ENCODE assay signal across 9 cellular contexts in the genomic region with DNA sequence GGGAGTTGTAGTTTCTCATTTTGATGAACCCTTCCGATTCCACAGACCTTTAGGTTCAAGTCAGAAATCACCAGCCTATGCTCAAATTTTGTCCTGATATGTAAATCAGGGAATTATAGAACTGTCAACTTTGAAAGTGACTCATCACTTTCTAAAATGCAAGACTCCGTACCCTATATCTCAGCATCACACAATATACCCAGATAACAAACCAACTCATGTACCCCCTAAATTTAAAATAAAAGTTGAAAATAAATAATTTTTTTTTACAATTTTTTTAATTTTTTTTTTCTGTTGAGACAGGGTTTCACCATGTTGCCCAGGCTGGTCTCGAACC. TPM values are rescaled to one million over a fixed set of nuclear protein-coding genes. Genes with fewer than 3 reads are reported as not detected.
DNase-seq lines count a peak whose midpoint lies in the region; ATAC-seq and TF ChIP-seq lines count a peak whose summit lies in the region.
"Had no signal": no experiment of that assay in that cellular context is flagged by ENCODE, and none has a peak within 500 bp of the region (broad histone marks: within the 10 kb centered on the region; RNA-seq: fewer than 3 reads in every experiment).

No MANE protein-coding gene starts in this region.

- no peaks in the 10 kb centered on the region for H3K9me3 Mint-ChIP-seq in activated naive CD8-positive, alpha-beta T cell treated with anti-CD3 and anti-CD28 coated beads for 36 hours
- no peaks in the 10 kb centered on the region for H3K9me3 Mint-ChIP-seq in natural killer cell treated with Interleukin-12 subunit alpha and Interleukin-12 subunit beta and Interleukin-15 and Interleukin-18, amount 100 ng/mL, for 72 hours

- H3K9me3 ChIP-seq in BLaER1 = no peaks in the 10 kb centered on the region
- no peaks in the 10 kb centered on the region for H3K9me3 ChIP-seq in IMR-90 (ENCODE audit: control insufficient read depth, insufficient read depth, low read length)
- H3K9me3 ChIP-seq in upper lobe of left lung = no peaks in the 10 kb centered on the region
- H3K9me3 ChIP-seq: tibial nerve had no signal

- no peak overlapping the region for H4K8ac ChIP-seq in IMR-90 (ENCODE audit: low read depth in 2 of 2, low read length in 2 of 2)

- ATAC-seq in IMR-90 (ENCODE audit: low read depth) = no peak
- ATAC-seq in natural killer cell treated with Interleukin-12 subunit alpha and Interleukin-12 subunit beta and Interleukin-15 and Interleukin-18, amount 100 ng/mL, for 72 hours = no peak
- ATAC-seq in GM19351 (IDR thresholded peaks at IDR 0.05; ENCODE audit: unreplicated experiment) = no peak
- no peak for ATAC-seq in upper lobe of left lung (ENCODE audit: low FRiP score in 2 of 2)

- CTCF ChIA-PET in IMR-90 (lab: Yijun Ruan, JAX) = interaction anchor here (1.0 kb wide), 1 partner anchor 122 kb away, joined by 3 read pairs; no protein-coding TSS in a partner anchor

- DNase-seq in IMR-90 (no peak), upper lobe of left lung (no peak), NCI-H2171 treated with DMSO at 0.1 percent for 48 hours (lab: John Stamatoyannopoulos, UW) (no peak), HPDE6-E6E7 (ENCODE audit: extremely low spot score) (no peak)
- DNase-seq in activated naive CD8-positive, alpha-beta T cell treated with anti-CD3 and anti-CD28 coated beads for 36 hours = no peak
- no peak for DNase-seq in natural killer cell treated with Interleukin-12 subunit alpha and Interleukin-12 subunit beta and Interleukin-15 and Interleukin-18, amount 100 ng/mL, for 72 hours (ENCODE audit: low spot score)

- no peaks in the 10 kb centered on the region for H3K27me3 Mint-ChIP-seq in activated naive CD8-positive, alpha-beta T cell treated with anti-CD3 and anti-CD28 coated beads for 36 hours
- peaks cover 0 to 2% of the 10 kb centered on the region in 2 donors for H3K27me3 Mint-ChIP-seq in natural killer cell treated with Interleukin-12 subunit alpha and Interleukin-12 subunit beta and Interleukin-15 and Interleukin-18, amount 100 ng/mL, for 72 hours

- dilution Hi-C loops in IMR-90 (cut with HindIII; ENCODE audit: low sequenced_read_pairs, unreplicated experiment) = no loop called here

- no peak overlapping the region for H3K23ac ChIP-seq in IMR-90 (ENCODE audit: low read depth, low read length)

- no peak overlapping the region for H3K4me3 ChIP-seq in BLaER1
- no peak overlapping the region for H3K4me3 ChIP-seq in IMR-90 (ENCODE audit: insufficient read depth, low read depth, low read length)
- H3K4me3 ChIP-seq in upper lobe of left lung = peak overlapping the region in 1 of 4 donors; percentile 76

- peaks cover 8% of the 10 kb centered on the region for H3K36me3 Mint-ChIP-seq in activated naive CD8-positive, alpha-beta T cell treated with anti-CD3 and anti-CD28 coated beads for 36 hours
- peaks cover 5% of the 10 kb centered on the region for H3K36me3 Mint-ChIP-seq in natural killer cell treated with Interleukin-12 subunit alpha and Interleukin-12 subunit beta and Interleukin-15 and Interleukin-18, amount 100 ng/mL, for 72 hours

- WGBS in IMR-90 (ENCODE audit: extremely low coverage in 2 of 2, insufficient read length in 1 of 2), 2 experiments = no CpG with 5 or more reads among the region's 3 CpGs
- WGBS in upper lobe of left lung, 2 donors = 61 to 66% methylated on average over 3 of the region's 3 CpGs

- no peak overlapping the region for H3K14ac ChIP-seq in IMR-90 (replicated peaks; ENCODE audit: low read depth, low read length)

- H3K36me3 ChIP-seq in BLaER1 = peaks cover 26% of the 10 kb centered on the region
- H3K36me3 ChIP-seq in IMR-90 (ENCODE audit: control insufficient read depth, insufficient read depth, low read length) = no peaks in the 10 kb centered on the region
- H3K36me3 ChIP-seq in upper lobe of left lung = peaks cover 0 to under 1% (median 0%) of the 10 kb centered on the region in 4 donors

- POLR2A ChIA-PET in IMR-90 (lab: Charles Lee; ENCODE audit: unreplicated experiment) = no interaction called here

- TF ChIP-seq CTCF in IMR-90 (conservative IDR thresholded peaks at IDR 0.05; ENCODE audit: low read depth, low read length) (no peak), upper lobe of left lung (IDR thresholded peaks at IDR 0.05) (no peak)

- peaks cover 10 to 25% of the 10 kb centered on the region in 2 experiments for H3K79me1 ChIP-seq in IMR-90 (ENCODE audit: low read depth in 1 of 2, low read length in 2 of 2)

- no peak overlapping the region for H2AK5ac ChIP-seq in IMR-90 (ENCODE audit: low read depth, low read length)

- no peak overlapping the region for H4K91ac ChIP-seq in IMR-90 (ENCODE audit: insufficient read depth, low read depth, low read length)

- H3K4me1 ChIP-seq in BLaER1 (peaks cover 28% of the 10 kb centered on the region), IMR-90 (ENCODE audit: control insufficient read depth, insufficient read depth, low read length) (no peaks in the 10 kb centered on the region), upper lobe of left lung (peaks cover 6 to 21% (median 8%) of the 10 kb centered on the region in 4 donors)

- H3K9ac ChIP-seq in BLaER1 (no peak overlapping the region), IMR-90 (ENCODE audit: low read depth, low read length) (no peak overlapping the region)

- no peaks in the 10 kb centered on the region; the same call in 1 of the 2 replicates for H3K9me1 ChIP-seq in IMR-90 (ENCODE audit: insufficient read depth, low read length)

- peaks cover 18% of the 10 kb centered on the region for H3K4me1 Mint-ChIP-seq in activated naive CD8-positive, alpha-beta T cell treated with anti-CD3 and anti-CD28 coated beads for 36 hours
- peaks cover 13 to 22% of the 10 kb centered on the region in 2 donors for H3K4me1 Mint-ChIP-seq in natural killer cell treated with Interleukin-12 subunit alpha and Interleukin-12 subunit beta and Interleukin-15 and Interleukin-18, amount 100 ng/mL, for 72 hours (ENCODE audit: low read depth in 2 of 2)

- H3K27ac ChIP-seq in BLaER1 (no peak overlapping the region), IMR-90 (ENCODE audit: insufficient read depth, low read length) (no peak overlapping the region), upper lobe of left lung (peak overlapping the region in 1 of 4 donors; percentile 96)

- TF ChIP-seq RAD21 in IMR-90 (IDR thresholded peaks at IDR 0.05; ENCODE audit: low read length) = no peak

- no peak overlapping the region for H3K56ac ChIP-seq in IMR-90 (ENCODE audit: extremely low read depth, insufficient read depth, low read length)

- no peak overlapping the region for H4K5ac ChIP-seq in IMR-90 (ENCODE audit: low read depth, low read length)

- no peak for TF ChIP-seq EP300 in upper lobe of left lung (IDR thresholded peaks at IDR 0.05)

- no peak overlapping the region for H2AK9ac ChIP-seq in IMR-90 (replicated peaks; ENCODE audit: low read depth, low read length, poor library complexity)

- no peak overlapping the region for H2BK5ac ChIP-seq in IMR-90 (ENCODE audit: low read depth, low read length, poor library complexity, severe bottlenecking)

- H3K4ac ChIP-seq in IMR-90 (ENCODE audit: low read depth, low read length) = no peak overlapping the region

- TF ChIP-seq POLR2A in IMR-90 (IDR thresholded peaks at IDR 0.05; ENCODE audit: low read depth, low read length) (no peak), upper lobe of left lung (IDR thresholded peaks at IDR 0.05) (no peak)

- H2BK15ac ChIP-seq in IMR-90 (ENCODE audit: low read depth, low read length) = no peak overlapping the region

- no peak overlapping the region for H3K18ac ChIP-seq in IMR-90 (ENCODE audit: low read depth, low read length)

- H3K27me3 ChIP-seq in BLaER1 (no peaks in the 10 kb centered on the region), IMR-90 (ENCODE audit: control insufficient read depth, insufficient read depth, low read length) (no peaks in the 10 kb centered on the region), upper lobe of left lung (no peaks in the 10 kb centered on the region)
- H3K27me3 ChIP-seq: tibial nerve had no signal

- no peak overlapping the region for H2BK120ac ChIP-seq in IMR-90 (ENCODE audit: low read depth, low read length)

- in situ Hi-C loops in IMR-90 (cut with MboI; ENCODE audit: low sequenced_read_pairs) = no loop called here

- H2BK20ac ChIP-seq in IMR-90 (ENCODE audit: low read depth, low read length) = no peak overlapping the region

- no TSS peak for BruUV-seq in IMR-90 (replicated peaks; lab: Mats Ljungman, UMichigan)

- H3K4me2 ChIP-seq in BLaER1 = peak overlapping the region; percentile 17; the same call in 1 of the 2 replicates
- peak overlapping the region; percentile 44; the same call in 1 of the 2 replicates for H3K4me2 ChIP-seq in IMR-90 (ENCODE audit: low read depth, low read length)

- intact Hi-C loops in IMR-90 (cut with micrococcal nuclease) = loop anchor here (1.0 to 2.0 kb wide), 2 partner anchors 26 to 39 kb away; partner anchors contain the start of gene FRAT1

- H3K4me3 Mint-ChIP-seq in activated naive CD8-positive, alpha-beta T cell treated with anti-CD3 and anti-CD28 coated beads for 36 hours = peak overlapping the region; percentile 94
- H3K4me3 Mint-ChIP-seq in natural killer cell treated with Interleukin-12 subunit alpha and Interleukin-12 subunit beta and Interleukin-15 and Interleukin-18, amount 100 ng/mL, for 72 hours = peak overlapping the region; percentile 99

- no peak overlapping the region for H2AFZ ChIP-seq in IMR-90 (replicated peaks; ENCODE audit: low read length, poor library complexity)

- no peaks in the 10 kb centered on the region for H4K20me1 ChIP-seq in BLaER1
- no peaks in the 10 kb centered on the region for H4K20me1 ChIP-seq in IMR-90 (ENCODE audit: insufficient read depth, low read length)

- H3K27ac Mint-ChIP-seq in activated naive CD8-positive, alpha-beta T cell treated with anti-CD3 and anti-CD28 coated beads for 36 hours = peak overlapping the region; percentile 88
- peak overlapping the region; percentile 81 to 88 for H3K27ac Mint-ChIP-seq in natural killer cell treated with Interleukin-12 subunit alpha and Interleukin-12 subunit beta and Interleukin-15 and Interleukin-18, amount 100 ng/mL, for 72 hours

RNA-seq across cellular contexts. Expression of gene ARHGAP19, which starts 0.4 kb away (rescaled TPM):
- total RNA-seq in IMR-90 (2012; rRNA removed) (7.0 and 12.8 TPM in 2 replicates), upper lobe of left lung (10 to 100 TPM in 3 of 6 donors, 1 to 10 TPM in 3; 3.8 to 19.9 (median 10.9) TPM)
- polyA plus RNA-seq in IMR-90 (2012; rRNA removed) = 5.5 and 6.3 TPM in 2 replicates
- 1.2 and 2.2 TPM in 2 replicates for polyA plus RNA-seq in IMR-90 (2012; cell fraction: cytosol; rRNA removed)
- 2.3 and 9.4 TPM in 2 replicates for polyA plus RNA-seq in IMR-90 (2012; cell fraction: nucleus; rRNA removed; ENCODE audit: low replicate concordance)
- 10 to 100 TPM; 36.1 to 42.9 TPM for total RNA-seq in activated naive CD8-positive, alpha-beta T cell treated with anti-CD3 and anti-CD28 coated beads for 36 hours
- total RNA-seq in natural killer cell treated with Interleukin-12 subunit alpha and Interleukin-12 subunit beta and Interleukin-15 and Interleukin-18, amount 100 ng/mL, for 72 hours = 10 to 100 TPM; 38.2 to 40.2 TPM

RNA-seq across cellular contexts. Expression of gene FRAT1, which starts 26.2 kb away (rescaled TPM):
- total RNA-seq in IMR-90 (2012; rRNA removed) = 0.54 and 0.83 TPM in 2 replicates
- 0.89 and 0.92 TPM in 2 replicates for polyA plus RNA-seq in IMR-90 (2012; rRNA removed)
- 0.91 and 1.3 TPM in 2 replicates for polyA plus RNA-seq in IMR-90 (2012; cell fraction: cytosol; rRNA removed)
- 0.55 and 0.64 TPM in 2 replicates for polyA plus RNA-seq in IMR-90 (2012; cell fraction: nucleus; rRNA removed; ENCODE audit: low replicate concordance)
- total RNA-seq in activated naive CD8-positive, alpha-beta T cell treated with anti-CD3 and anti-CD28 coated beads for 36 hours = 1 to 10 TPM; 2.7 to 3.2 TPM
- total RNA-seq in natural killer cell treated with Interleukin-12 subunit alpha and Interleukin-12 subunit beta and Interleukin-15 and Interleukin-18, amount 100 ng/mL, for 72 hours = 1 to 10 TPM; 2.4 to 3.0 TPM
- 10 to 100 TPM in 5 of 6 donors, 1 to 10 TPM in 1; 8.9 to 20.2 (median 15.4) TPM for total RNA-seq in upper lobe of left lung

RNA-seq across cellular contexts. Expression of gene FRAT2, which starts 41.7 kb away (rescaled TPM):
- total RNA-seq in IMR-90 (2012; rRNA removed) (2.5 and 2.8 TPM in 2 replicates), upper lobe of left lung (10 to 100 TPM; 19.0 to 33.3 (median 29.5) TPM)
- polyA plus RNA-seq in IMR-90 (2012; rRNA removed) = 1.8 and 2.0 TPM in 2 replicates
- polyA plus RNA-seq in IMR-90 (2012; cell fraction: cytosol; rRNA removed) = 1.6 TPM in 2 replicates
- 1.3 and 1.4 TPM in 2 replicates for polyA plus RNA-seq in IMR-90 (2012; cell fraction: nucleus; rRNA removed; ENCODE audit: low replicate concordance)
- 1 to 10 TPM; 8.8 to 9.5 TPM for total RNA-seq in activated naive CD8-positive, alpha-beta T cell treated with anti-CD3 and anti-CD28 coated beads for 36 hours
- 1 to 10 TPM; 7.1 to 8.7 TPM for total RNA-seq in natural killer cell treated with Interleukin-12 subunit alpha and Interleukin-12 subunit beta and Interleukin-15 and Interleukin-18, amount 100 ng/mL, for 72 hours
